ENCODE assay signal across 11 cellular contexts in genomic region chr3:94775746-94776145, GRCh38.
"Had no signal": no experiment of that assay in that cellular context is flagged by ENCODE, and none has a peak within 500 bp of the region (broad histone marks: within the 10 kb centered on the region; RNA-seq: fewer than 3 reads in every experiment).

No MANE protein-coding gene starts in this region.

- FAIRE-seq: H1, H54 had no signal

- H3K4me2 ChIP-seq: GM23338 had no signal

- H3K27ac ChIP-seq: GM23248 had no signal

- H3K4me3 ChIP-seq: GM23248, GM23338, HAP-1 had no signal

- H3K9ac ChIP-seq: GM23248 had no signal

- H2AFZ ChIP-seq: GM23248, GM23338 had no signal

- H3K36me3 ChIP-seq: HAP-1 had no signal

- H3K4me1 ChIP-seq: HAP-1 had no signal

- ATAC-seq: GM23338, HCT116 had no signal

- H3K9me3 ChIP-seq: HAP-1 had no signal

- DNase-seq: GM23248, GOT3, H7, H9, HCEC 1CT, HFFc6 had no signal
